15 cellular contexts compared by ENCODE assay signal in genomic region chr11:117238221-117238620, GRCh38. TPM values are rescaled to one million over a fixed set of nuclear protein-coding genes. Genes with fewer than 3 reads are reported as not detected.
DNase-seq lines count a peak whose midpoint lies in the region; ATAC-seq and TF ChIP-seq lines count a peak whose summit lies in the region.
"Had no signal": no experiment of that assay in that cellular context is flagged by ENCODE, and none has a peak within 500 bp of the region (broad histone marks: within the 10 kb centered on the region; RNA-seq: fewer than 3 reads in every experiment).

No MANE protein-coding gene starts in this region.

- H3K18ac ChIP-seq in IMR-90 (ENCODE audit: low read depth, low read length) = no peak overlapping the region

- BruUV-seq in IMR-90 (replicated peaks; lab: Mats Ljungman, UMichigan) = no TSS peak

- ATAC-seq in IMR-90 (ENCODE audit: low read depth) (no peak), HG03571 (IDR thresholded peaks at IDR 0.05; ENCODE audit: unreplicated experiment) (no peak)
- ATAC-seq: GM12878, HepG2 had no signal

- no peak overlapping the region for H4K8ac ChIP-seq in IMR-90 (ENCODE audit: low read depth in 2 of 2, low read length in 2 of 2)

- H3K23ac ChIP-seq in IMR-90 (ENCODE audit: low read depth, low read length) = no peak overlapping the region

- DNase-seq in activated effector memory CD4-positive, alpha-beta T cell treated with anti-CD3 and anti-CD28 coated beads, Interleukin-2, amount 50 U/mL, for 16 hours = peak; percentile 50
- no peak for DNase-seq in activated effector memory CD4-positive, alpha-beta T cell treated with Interleukin-2 at 50 U/mL for 16 hours
- DNase-seq in IMR-90 (no peak), osteoblast (ENCODE audit: insufficient read length, low spot score, missing footprints) (no peak), dermis blood vessel endothelial cell (no peak)
- no peak for DNase-seq in stimulated activated CD4-positive, alpha-beta T cell treated with anti-CD3 and anti-CD28 coated beads, Interleukin-2, amount 100 ng/mL, for 24 hours
- DNase-seq: C1 segment of cervical spinal cord; Calu3; CD4-positive, alpha-beta T cell; DMS 273 treated with DMSO at 0.1 percent for 48 hours; GOT3; H9 had no signal

- H4K20me1 ChIP-seq in IMR-90 (ENCODE audit: insufficient read depth, low read length) = no peaks in the 10 kb centered on the region; the same call in 1 of the 2 replicates
- H4K20me1 ChIP-seq in osteoblast (ENCODE audit: insufficient read depth, low read length) = no peaks in the 10 kb centered on the region

- in situ Hi-C loops in IMR-90 (cut with MboI; ENCODE audit: low sequenced_read_pairs) = loop anchor here (5.0 kb wide), 1 partner anchor 79 kb away; the partner anchor contains the start of gene BACE1

- intact Hi-C loops in IMR-90 (cut with micrococcal nuclease) = loop anchor here (2.0 to 10.0 kb wide), 2 partner anchors 43 to 387 kb away; no protein-coding TSS in a partner anchor

- H3K79me2 ChIP-seq in osteoblast (ENCODE audit: insufficient read depth, low read length) = peaks cover 23% of the 10 kb centered on the region

- no peak for TF ChIP-seq POLR2A in IMR-90 (IDR thresholded peaks at IDR 0.05; ENCODE audit: low read depth, low read length)

- H3K56ac ChIP-seq in IMR-90 (ENCODE audit: extremely low read depth, insufficient read depth, low read length) = no peak overlapping the region

- WGBS in IMR-90 (ENCODE audit: extremely low coverage in 2 of 2, insufficient read length in 1 of 2), 2 experiments = no CpG with 5 or more reads among the region's 5 CpGs

- peaks cover 7% of the 10 kb centered on the region for H3K4me1 ChIP-seq in IMR-90 (ENCODE audit: control insufficient read depth, insufficient read depth, low read length)
- H3K4me1 ChIP-seq in osteoblast (ENCODE audit: insufficient read depth, low read length) = peaks cover 22% of the 10 kb centered on the region

- H3K14ac ChIP-seq in IMR-90 (replicated peaks; ENCODE audit: low read depth, low read length) = no peak overlapping the region

- H2BK20ac ChIP-seq in IMR-90 (ENCODE audit: low read depth, low read length) = no peak overlapping the region

- H4K91ac ChIP-seq in IMR-90 (ENCODE audit: insufficient read depth, low read depth, low read length) = no peak overlapping the region

- H2BK5ac ChIP-seq in IMR-90 (ENCODE audit: low read depth, low read length, poor library complexity, severe bottlenecking) = no peak overlapping the region

- no peak for TF ChIP-seq RAD21 in IMR-90 (IDR thresholded peaks at IDR 0.05; ENCODE audit: low read length)

- H2AK5ac ChIP-seq in IMR-90 (ENCODE audit: low read depth, low read length) = peak overlapping the region; percentile 38; the same call in 1 of the 2 replicates

- H4K5ac ChIP-seq in IMR-90 (ENCODE audit: low read depth, low read length) = no peak overlapping the region

- no peak overlapping the region for H2BK120ac ChIP-seq in IMR-90 (ENCODE audit: low read depth, low read length)

- H3K9me1 ChIP-seq in IMR-90 (ENCODE audit: insufficient read depth, low read length) = 0 out of 2 replicates have a peak, but pooled peaks cover 4% of the 10 kb centered on the region

- H3K9ac ChIP-seq in IMR-90 (ENCODE audit: low read depth, low read length) = no peak overlapping the region

- H3K27ac ChIP-seq in IMR-90 (ENCODE audit: insufficient read depth, low read length) = no peak overlapping the region
- peak overlapping the region; percentile 71 for H3K27ac ChIP-seq in osteoblast (ENCODE audit: low read depth, low read length)

- H3K36me3 ChIP-seq in IMR-90 (ENCODE audit: control insufficient read depth, insufficient read depth, low read length) = peaks cover 13% of the 10 kb centered on the region; the same call in 1 of the 2 replicates
- H3K36me3 ChIP-seq in osteoblast (ENCODE audit: insufficient read depth, low read length) = peaks cover 17% of the 10 kb centered on the region

- no peaks in the 10 kb centered on the region for H3K9me3 ChIP-seq in IMR-90 (ENCODE audit: control insufficient read depth, insufficient read depth, low read length)
- no peaks in the 10 kb centered on the region for H3K9me3 ChIP-seq in osteoblast (ENCODE audit: low read depth, low read length)

- dilution Hi-C loops in IMR-90 (cut with HindIII; ENCODE audit: low sequenced_read_pairs, unreplicated experiment) = no loop called here

- H3K4me3 ChIP-seq in IMR-90 (ENCODE audit: insufficient read depth, low read depth, low read length) = no peak overlapping the region
- no peak overlapping the region for H3K4me3 ChIP-seq in osteoblast (ENCODE audit: insufficient read depth, low read length)
- H3K4me3 ChIP-seq: GM12878 had no signal

- H3K4me2 ChIP-seq in IMR-90 (ENCODE audit: low read depth, low read length) (no peak overlapping the region), osteoblast (ENCODE audit: insufficient read depth, low read length) (no peak overlapping the region)

- no peak overlapping the region for H2BK15ac ChIP-seq in IMR-90 (ENCODE audit: low read depth, low read length)

- H2AFZ ChIP-seq in IMR-90 (replicated peaks; ENCODE audit: low read length, poor library complexity) (no peak overlapping the region), osteoblast (ENCODE audit: low read length) (no peak overlapping the region)

- POLR2A ChIA-PET in IMR-90 (lab: Charles Lee; ENCODE audit: unreplicated experiment) = no interaction called here

- CTCF ChIA-PET in IMR-90 (lab: Yijun Ruan, JAX) = no interaction called here

- no peak overlapping the region for H2AK9ac ChIP-seq in IMR-90 (replicated peaks; ENCODE audit: low read depth, low read length, poor library complexity)

- H3K27me3 ChIP-seq in IMR-90 (ENCODE audit: control insufficient read depth, insufficient read depth, low read length) (no peaks in the 10 kb centered on the region), osteoblast (ENCODE audit: insufficient read depth, low read length) (no peaks in the 10 kb centered on the region)

- H3K79me1 ChIP-seq in IMR-90 (ENCODE audit: low read depth in 1 of 2, low read length in 2 of 2) = peaks cover 17 to 32% of the 10 kb centered on the region in 2 experiments

- no peak for TF ChIP-seq CTCF in IMR-90 (conservative IDR thresholded peaks at IDR 0.05; ENCODE audit: low read depth, low read length)
- no peak for TF ChIP-seq CTCF in osteoblast (IDR thresholded peaks at IDR 0.05; ENCODE audit: extremely low read depth, low read depth, low read length)

- no peak overlapping the region for H3K4ac ChIP-seq in IMR-90 (ENCODE audit: low read depth, low read length)

TF ChIP-seq in IMR-90, 13 proteins besides CTCF, POLR2A, EP300 and RAD21:
- TF ChIP-seq RFX5 (IDR thresholded peaks at IDR 0.05; ENCODE audit: low read depth, low read length) (no peak), CEBPB (IDR thresholded peaks at IDR 0.05; ENCODE audit: low read depth, low read length) (no peak)
TF ChIP-seq in IMR-90: peak in this region for 0.

RNA-seq across cellular contexts. Expression of gene RNF214, which starts 5.8 kb away (rescaled TPM):
- total RNA-seq in IMR-90 (2012; rRNA removed) (7.5 and 7.9 TPM in 2 replicates), osteoblast (13.4 and 14.7 TPM in 2 replicates), dermis blood vessel endothelial cell (10.6 and 12.3 TPM in 2 replicates)
- polyA plus RNA-seq in IMR-90 (2012; rRNA removed) = 14.8 and 16.1 TPM in 2 replicates
- polyA plus RNA-seq in IMR-90 (2012; cell fraction: cytosol; rRNA removed) = 5.5 and 11.0 TPM in 2 replicates
- 18.9 and 25.0 TPM in 2 replicates for polyA plus RNA-seq in IMR-90 (2012; cell fraction: nucleus; rRNA removed; ENCODE audit: low replicate concordance)

RNA-seq across cellular contexts. Expression of gene PCSK7, which starts 6.3 kb away (rescaled TPM):
- 35.8 and 36.7 TPM in 2 replicates for total RNA-seq in IMR-90 (2012; rRNA removed)
- polyA plus RNA-seq in IMR-90 (2012; rRNA removed) = 48.4 and 54.3 TPM in 2 replicates
- 30.1 and 48.3 TPM in 2 replicates for polyA plus RNA-seq in IMR-90 (2012; cell fraction: cytosol; rRNA removed)
- polyA plus RNA-seq in IMR-90 (2012; cell fraction: nucleus; rRNA removed; ENCODE audit: low replicate concordance) = 117 and 148 TPM in 2 replicates
- 44.5 and 51.9 TPM in 2 replicates for total RNA-seq in osteoblast
- 54.1 and 63.5 TPM in 2 replicates for total RNA-seq in dermis blood vessel endothelial cell

RNA-seq across cellular contexts. Expression of gene TAGLN, which starts 39.1 kb away (rescaled TPM):
- total RNA-seq in IMR-90 (2012; rRNA removed) (1,558 and 2,558 TPM in 2 replicates), osteoblast (3,614 and 3,853 TPM in 2 replicates), dermis blood vessel endothelial cell (11.4 and 31.3 TPM in 2 replicates)
- 3,760 and 3,780 TPM in 2 replicates for polyA plus RNA-seq in IMR-90 (2012; rRNA removed)
- 3,517 and 4,395 TPM in 2 replicates for polyA plus RNA-seq in IMR-90 (2012; cell fraction: cytosol; rRNA removed)
- polyA plus RNA-seq in IMR-90 (2012; cell fraction: nucleus; rRNA removed; ENCODE audit: low replicate concordance) = 1,556 and 1,814 TPM in 2 replicates

RNA-seq across cellular contexts. Expression of gene BACE1-AS, which starts 52.9 kb away (rescaled TPM):
- 2.5 and 2.7 TPM in 2 replicates for total RNA-seq in IMR-90 (2012; rRNA removed)
- 2.4 and 2.9 TPM in 2 replicates for polyA plus RNA-seq in IMR-90 (2012; rRNA removed)
- polyA plus RNA-seq in IMR-90 (2012; cell fraction: cytosol; rRNA removed) = 0.60 and 0.93 TPM in 2 replicates
- polyA plus RNA-seq in IMR-90 (2012; cell fraction: nucleus; rRNA removed; ENCODE audit: low replicate concordance) = 3.3 and 9.6 TPM in 2 replicates
- total RNA-seq in osteoblast = 3.5 and 4.0 TPM in 2 replicates
- total RNA-seq in dermis blood vessel endothelial cell = 2.4 and 3.1 TPM in 2 replicates

RNA-seq across cellular contexts. Expression of gene SIDT2, which starts 59.7 kb away (rescaled TPM):
- total RNA-seq in IMR-90 (2012; rRNA removed) = 6.7 and 7.3 TPM in 2 replicates
- polyA plus RNA-seq in IMR-90 (2012; rRNA removed) = 29.7 and 30.3 TPM in 2 replicates
- polyA plus RNA-seq in IMR-90 (2012; cell fraction: cytosol; rRNA removed) = 13.2 and 30.9 TPM in 2 replicates
- 68.9 and 117 TPM in 2 replicates for polyA plus RNA-seq in IMR-90 (2012; cell fraction: nucleus; rRNA removed; ENCODE audit: low replicate concordance)
- 27.5 and 35.7 TPM in 2 replicates for total RNA-seq in osteoblast
- 10.4 and 19.5 TPM in 2 replicates for total RNA-seq in dermis blood vessel endothelial cell

Comparison
In these comparisons a context has a peak if more than half of its experiments do, and no peak if none do; other contexts are left out.
1. RNA of gene TAGLN, which starts 39.1 kb away (total RNA-seq): 3,614 to 3,853 TPM in osteoblast and 1,558 to 2,558 TPM in IMR-90; 11.4 to 31.3 TPM in dermis blood vessel endothelial cell; every median in the first group is over 10 times any median in the second.